Comparison of ENCODE assay signal across 9 cellular contexts in genomic region chr14:104785708-104786080, GRCh38.
"Had no signal": no experiment of that assay in that cellular context is flagged by ENCODE, and none has a peak within 500 bp of the region (broad histone marks: within the 10 kb centered on the region; RNA-seq: fewer than 3 reads in every experiment).

No MANE protein-coding gene starts in this region.

- H3K27ac ChIP-seq: ovary had no signal

- H3K4me3 Mint-ChIP-seq: activated CD8-positive, alpha-beta memory T cell treated with anti-CD3 and anti-CD28 coated beads, Interleukin-2, amount 10 ng/mL, durations not matched to agents 7 days and 5 days; stimulated activated naive CD8-positive, alpha-beta T cell treated with anti-CD3 and anti-CD28 coated beads, Interleukin-15, Interleukin-2, amounts not matched to agents 100 ng/mL and 50 ng/mL, for 24 hours had no signal

- DNase-seq: activated CD8-positive, alpha-beta memory T cell treated with anti-CD3 and anti-CD28 coated beads, Interleukin-2, amount 10 ng/mL, durations not matched to agents 7 days and 5 days; activated effector memory CD4-positive, alpha-beta T cell treated with Interleukin-2 at 50 U/mL for 16 hours; activated T-cell treated with anti-CD3 and anti-CD28 coated beads, Interleukin-2, amount 50 U/mL, for 1 hour; esophagus squamous epithelium; left ventricle myocardium superior; ovary; SW 1271 had no signal

- H3K27me3 ChIP-seq: esophagus squamous epithelium, ovary had no signal

- ATAC-seq: activated CD8-positive, alpha-beta memory T cell treated with anti-CD3 and anti-CD28 coated beads, Interleukin-2, amount 10 ng/mL, durations not matched to agents 7 days and 5 days had no signal

- H3K4me3 ChIP-seq: esophagus squamous epithelium, ovary had no signal

- H3K27me3 Mint-ChIP-seq: activated CD8-positive, alpha-beta memory T cell treated with anti-CD3 and anti-CD28 coated beads, Interleukin-2, amount 10 ng/mL, durations not matched to agents 7 days and 5 days; stimulated activated naive CD8-positive, alpha-beta T cell treated with anti-CD3 and anti-CD28 coated beads, Interleukin-15, Interleukin-2, amounts not matched to agents 100 ng/mL and 50 ng/mL, for 24 hours had no signal

- H3K9me3 Mint-ChIP-seq: activated naive CD4-positive, alpha-beta T cell treated with anti-CD3 and anti-CD28 coated beads, Interleukin-2, amount 50 U/mL, for 72 hours; stimulated activated naive CD8-positive, alpha-beta T cell treated with anti-CD3 and anti-CD28 coated beads, Interleukin-15, Interleukin-2, amounts not matched to agents 100 ng/mL and 50 ng/mL, for 24 hours had no signal

- H3K36me3 ChIP-seq: ovary had no signal

- H3K4me1 Mint-ChIP-seq: activated CD8-positive, alpha-beta memory T cell treated with anti-CD3 and anti-CD28 coated beads, Interleukin-2, amount 10 ng/mL, durations not matched to agents 7 days and 5 days had no signal

- H3K27ac Mint-ChIP-seq: activated CD8-positive, alpha-beta memory T cell treated with anti-CD3 and anti-CD28 coated beads, Interleukin-2, amount 10 ng/mL, durations not matched to agents 7 days and 5 days had no signal

- H3K36me3 Mint-ChIP-seq: activated CD8-positive, alpha-beta memory T cell treated with anti-CD3 and anti-CD28 coated beads, Interleukin-2, amount 10 ng/mL, durations not matched to agents 7 days and 5 days; activated naive CD4-positive, alpha-beta T cell treated with anti-CD3 and anti-CD28 coated beads, Interleukin-2, amount 50 U/mL, for 72 hours had no signal

- H3K9me3 ChIP-seq: esophagus squamous epithelium, ovary had no signal
